ENCODE assay signal across 31 cellular contexts in the genomic region with DNA sequence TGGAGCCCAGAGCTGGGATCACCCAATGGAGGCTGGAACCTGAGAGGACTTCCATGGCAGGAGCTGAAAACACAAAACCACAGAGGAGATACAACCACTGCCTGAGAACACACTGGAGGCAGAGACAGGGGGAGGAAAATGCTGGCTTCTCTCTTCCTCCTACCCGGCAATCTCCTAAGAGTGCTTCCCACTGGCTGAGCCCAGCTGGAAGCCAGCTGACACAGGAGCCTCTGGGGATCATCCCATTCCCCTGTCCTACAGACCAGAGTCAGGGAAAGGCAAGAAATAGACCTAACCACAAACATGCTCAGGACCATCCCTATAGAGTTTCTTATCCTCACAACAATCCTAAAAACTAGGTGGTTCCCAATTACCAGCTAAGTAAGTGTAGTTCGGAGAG.
"Had no signal": no experiment of that assay in that cellular context is flagged by ENCODE, and none has a peak within 500 bp of the region (broad histone marks: within the 10 kb centered on the region; RNA-seq: fewer than 3 reads in every experiment).

No MANE protein-coding gene starts in this region.

- H3K9me3 Mint-ChIP-seq: activated B cell treated with CpG ODN at 0.5 μM for 24 hours; activated CD4-positive, alpha-beta T cell treated with anti-CD3 and anti-CD28 coated beads, Interleukin-2, amount 10 ng/mL, durations not matched to agents 24 days and 14 days; activated naive CD4-positive, alpha-beta T cell treated with anti-CD3 and anti-CD28 coated beads, Interleukin-2, amount 50 U/mL, for 24 hours; activated T-cell treated with anti-CD3 and anti-CD28 coated beads, Interleukin-2, amount 50 U/mL, for 24 hours; activated T-helper 1 cell treated with anti-CD3 and anti-CD28 coated beads, Interleukin-12 subunit alpha, Interleukin-12 subunit beta, Interleukin-2, Interleukin-4 antibody, amounts not matched to agents 30 ng/mL and 10 ng/mL and 1 ng/mL, durations not matched to agents 14 hours and 24 hours and 36 hours; T-helper 1 cell treated with Interleukin-12 subunit alpha and Interleukin-12 subunit beta and Interleukin-4 antibody, amounts not matched to agents 30 μg/mL and 1 μg/mL, for 36 hours had no signal

- DNase-seq: activated B cell treated with CpG ODN at 0.5 μM for 24 hours; activated CD4-positive, alpha-beta T cell treated with anti-CD3 and anti-CD28 coated beads for 1 hour; activated CD4-positive, alpha-beta T cell treated with anti-CD3 and anti-CD28 coated beads, Interleukin-2, amount 10 ng/mL, durations not matched to agents 24 days and 14 days; activated CD4-positive, alpha-beta T cell treated with anti-CD3 and anti-CD28 coated beads, Interleukin-2, amount 50 U/mL, for 48 hours; activated CD8-positive, alpha-beta memory T cell treated with anti-CD3 and anti-CD28 coated beads, Interleukin-2, amount 10 ng/mL, durations not matched to agents 7 days and 5 days; activated effector memory CD4-positive, alpha-beta T cell treated with Interleukin-2 at 50 U/mL for 16 hours; activated naive CD4-positive, alpha-beta T cell; activated T-cell treated with anti-CD3 and anti-CD28 coated beads, Interleukin-2, amount 50 U/mL, for 24 hours; body of pancreas; central memory CD4-positive, alpha-beta T cell; Kasumi-1; KBM-7; NCI-H1105 treated with DMSO at 0.1 percent for 48 hours; NCI-H1436 treated with DMSO at 0.1 percent for 48 hours; NCI-H187; NCI-H2081; NCI-H446 treated with DMSO at 0.1 percent for 48 hours; NCI-H524 treated with DMSO at 0.1 percent for 48 hours; NCI-H748 treated with DMSO at 0.1 percent for 48 hours; NK-92 treated with Interleukin-12 subunit alpha and Interleukin-12 subunit beta, amount 100 ng/mL, for 24 hours; OCI-M1; Right ventricle myocardium superior; T-helper 9 cell had no signal

- H3K36me3 ChIP-seq: SJCRH30 had no signal

- H3K27ac ChIP-seq: body of pancreas, RWPE1, SJCRH30 had no signal

- H3K4me3 ChIP-seq: body of pancreas, SJCRH30 had no signal

- H3K9me3 ChIP-seq: body of pancreas, SJCRH30 had no signal

- H3K4me1 Mint-ChIP-seq: activated B cell treated with CpG ODN at 0.5 μM for 24 hours; activated CD4-positive, alpha-beta T cell treated with anti-CD3 and anti-CD28 coated beads, Interleukin-2, amount 10 ng/mL, durations not matched to agents 24 days and 14 days; activated CD8-positive, alpha-beta memory T cell treated with anti-CD3 and anti-CD28 coated beads, Interleukin-2, amount 10 ng/mL, durations not matched to agents 7 days and 5 days; activated naive CD4-positive, alpha-beta T cell treated with anti-CD3 and anti-CD28 coated beads, Interleukin-2, amount 50 U/mL, for 24 hours had no signal

- H3K4me1 ChIP-seq: body of pancreas had no signal

- H3K27me3 Mint-ChIP-seq: activated CD4-positive, alpha-beta T cell treated with anti-CD3 and anti-CD28 coated beads, Interleukin-2, amount 10 ng/mL, durations not matched to agents 24 days and 14 days had no signal

- H3K4me3 Mint-ChIP-seq: activated B cell treated with CpG ODN at 0.5 μM for 24 hours; activated CD4-positive, alpha-beta T cell treated with anti-CD3 and anti-CD28 coated beads, Interleukin-2, amount 10 ng/mL, durations not matched to agents 24 days and 14 days; activated CD8-positive, alpha-beta memory T cell treated with anti-CD3 and anti-CD28 coated beads, Interleukin-2, amount 10 ng/mL, durations not matched to agents 7 days and 5 days; activated naive CD4-positive, alpha-beta T cell treated with anti-CD3 and anti-CD28 coated beads, Interleukin-2, amount 50 U/mL, for 24 hours; activated T-cell treated with anti-CD3 and anti-CD28 coated beads, Interleukin-2, amount 50 U/mL, for 24 hours; activated T-helper 1 cell treated with anti-CD3 and anti-CD28 coated beads, Interleukin-12 subunit alpha, Interleukin-12 subunit beta, Interleukin-2, Interleukin-4 antibody, amounts not matched to agents 30 ng/mL and 10 ng/mL and 1 ng/mL, durations not matched to agents 14 hours and 24 hours and 36 hours; T-helper 1 cell treated with Interleukin-12 subunit alpha and Interleukin-12 subunit beta and Interleukin-4 antibody, amounts not matched to agents 30 μg/mL and 1 μg/mL, for 36 hours had no signal

- H3K27ac Mint-ChIP-seq: activated B cell treated with CpG ODN at 0.5 μM for 24 hours; activated CD4-positive, alpha-beta T cell treated with anti-CD3 and anti-CD28 coated beads, Interleukin-2, amount 10 ng/mL, durations not matched to agents 24 days and 14 days; activated CD8-positive, alpha-beta memory T cell treated with anti-CD3 and anti-CD28 coated beads, Interleukin-2, amount 10 ng/mL, durations not matched to agents 7 days and 5 days; activated naive CD4-positive, alpha-beta T cell treated with anti-CD3 and anti-CD28 coated beads, Interleukin-2, amount 50 U/mL, for 24 hours; activated T-cell treated with anti-CD3 and anti-CD28 coated beads, Interleukin-2, amount 50 U/mL, for 24 hours; activated T-helper 1 cell treated with anti-CD3 and anti-CD28 coated beads, Interleukin-12 subunit alpha, Interleukin-12 subunit beta, Interleukin-2, Interleukin-4 antibody, amounts not matched to agents 30 ng/mL and 10 ng/mL and 1 ng/mL, durations not matched to agents 14 hours and 24 hours and 36 hours; T-helper 1 cell treated with Interleukin-12 subunit alpha and Interleukin-12 subunit beta and Interleukin-4 antibody, amounts not matched to agents 30 μg/mL and 1 μg/mL, for 36 hours had no signal

- H3K36me3 Mint-ChIP-seq: activated CD8-positive, alpha-beta memory T cell treated with anti-CD3 and anti-CD28 coated beads, Interleukin-2, amount 10 ng/mL, durations not matched to agents 7 days and 5 days; activated naive CD4-positive, alpha-beta T cell treated with anti-CD3 and anti-CD28 coated beads, Interleukin-2, amount 50 U/mL, for 24 hours had no signal

- ATAC-seq: activated CD8-positive, alpha-beta memory T cell treated with anti-CD3 and anti-CD28 coated beads, Interleukin-2, amount 10 ng/mL, durations not matched to agents 7 days and 5 days; body of pancreas; Panc1; SK-N-SH treated with all-trans-retinoic acid at 6 μM for 48 hours had no signal

- FAIRE-seq: bronchial epithelial cell had no signal

- H3K27me3 ChIP-seq: SJCRH30 had no signal
